Comparison of ENCODE assay signal across 29 cellular contexts in the genomic region with DNA sequence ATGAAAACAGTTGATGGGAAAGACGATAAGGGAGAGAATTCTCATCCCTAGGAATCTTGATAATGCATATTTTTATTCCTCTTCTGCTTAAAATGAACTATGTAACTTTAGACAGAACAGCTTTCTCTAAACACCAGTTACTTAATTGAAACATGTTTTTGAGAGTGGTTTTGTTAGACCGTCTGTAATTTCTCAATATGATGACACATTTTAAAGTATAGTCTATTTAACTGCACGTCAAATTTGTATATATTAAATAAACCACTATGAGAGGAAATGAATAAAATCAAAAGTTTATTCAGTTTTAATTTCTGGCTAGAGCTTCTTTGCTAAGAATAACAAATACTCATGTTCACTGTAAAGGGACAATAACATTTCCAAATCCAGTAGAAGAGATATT.
"Had no signal": no experiment of that assay in that cellular context is flagged by ENCODE, and none has a peak within 500 bp of the region (broad histone marks: within the 10 kb centered on the region; RNA-seq: fewer than 3 reads in every experiment).

No MANE protein-coding gene starts in this region.

- DNase-seq: activated B cell treated with CpG ODN at 0.5 μM for 24 hours; activated CD4-positive, alpha-beta T cell treated with anti-CD3 and anti-CD28 coated beads for 48 hours; activated CD4-positive, alpha-beta T cell treated with anti-CD3 and anti-CD28 coated beads, Interleukin-2, amount 50 U/mL, for 1 hour; activated CD4-positive, alpha-beta T cell treated with anti-CD3 and anti-CD28 coated beads, Interleukin-2, amount 50 U/mL, for 48 hours; activated CD8-positive, alpha-beta memory T cell treated with anti-CD3 and anti-CD28 coated beads for 24 hours; activated CD8-positive, alpha-beta T cell treated with anti-CD3 and anti-CD28 coated beads for 36 hours; activated effector memory CD4-positive, alpha-beta T cell treated with Interleukin-2 at 50 U/mL for 16 hours; activated gamma-delta T cell treated with Interleukin-2 at 50 U/mL for 16 hours; activated naive CD4-positive, alpha-beta T cell treated with anti-CD3 and anti-CD28 coated beads, Interleukin-2, amount 50 U/mL, for 16 hours; activated naive CD4-positive, alpha-beta T cell treated with Interleukin-2 at 50 U/mL for 16 hours; activated naive CD8-positive, alpha-beta T cell treated with anti-CD3 and anti-CD28 coated beads for 36 hours; activated naive CD8-positive, alpha-beta T cell treated with anti-CD3 and anti-CD28 coated beads, Interleukin-2, amount 50 U/mL, for 24 hours; activated T-cell treated with anti-CD3 and anti-CD28 coated beads, Interleukin-2, amount 50 U/mL, for 4 hours; adrenal gland; central memory CD4-positive, alpha-beta T cell; cerebellar nuclear complex; dorsolateral prefrontal cortex; effector memory CD4-positive, alpha-beta T cell; endodermal cell; foreskin keratinocyte; gastrocnemius medialis; heart right ventricle; T-helper 1 cell; T-helper 17 cell; T1000; WERI-Rb-1 had no signal

- ATAC-seq: activated CD4-positive, CD25-positive, alpha-beta regulatory T cell treated with anti-CD3 and anti-CD28 coated beads, Interleukin-2, amount 50 U/mL, for 24 hours; activated CD8-positive, alpha-beta T cell treated with anti-CD3 and anti-CD28 coated beads for 36 hours; activated naive CD8-positive, alpha-beta T cell treated with anti-CD3 and anti-CD28 coated beads, Interleukin-2, amount 50 U/mL, for 24 hours; activated T-cell treated with anti-CD3 and anti-CD28 coated beads, Interleukin-2, amount 50 U/mL, for 4 hours; activated T-helper 17 cell treated with anti-CD3 and anti-CD28 coated beads, Interleukin-2, amount 50 U/mL, for 72 hours; esophagus mucosa; foreskin keratinocyte; gastrocnemius medialis; heart right ventricle; T-helper 17 cell had no signal
